19 cellular contexts compared by ENCODE assay signal in the genomic region with DNA sequence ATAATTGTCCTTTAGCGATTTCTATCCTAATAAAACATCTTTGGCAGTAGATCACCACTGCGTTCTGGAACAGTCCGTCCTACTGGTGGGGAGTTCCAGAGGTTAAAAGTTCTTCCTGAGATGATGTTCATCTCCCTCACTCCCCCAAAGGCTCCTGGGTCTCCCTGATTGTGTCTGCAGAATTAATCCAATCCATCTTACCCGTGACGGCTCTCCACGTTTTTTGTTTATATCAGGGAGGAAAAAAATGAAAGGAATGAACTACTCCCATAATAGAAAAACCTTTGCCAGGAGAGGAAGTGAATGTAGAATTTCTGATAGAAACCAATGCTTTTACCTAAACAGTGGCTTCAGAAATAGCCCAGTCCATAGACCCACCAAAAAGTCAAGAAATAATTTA.
"Had no signal": no experiment of that assay in that cellular context is flagged by ENCODE, and none has a peak within 500 bp of the region (broad histone marks: within the 10 kb centered on the region; RNA-seq: fewer than 3 reads in every experiment).

No MANE protein-coding gene starts in this region.

- H3K4me3 ChIP-seq: coronary artery, gastrocnemius medialis, heart right ventricle, right atrium auricular region, stomach, thoracic aorta, transverse colon had no signal

- DNase-seq: effector CD4-positive, alpha-beta T cell; endodermal cell; erythroblast; gastrocnemius medialis; heart right ventricle; hypothalamus; kidney glomerular epithelial cell; mesendoderm; naive thymus-derived CD4-positive, alpha-beta T cell; small intestine; stimulated activated CD4-positive, alpha-beta T cell treated with anti-CD3 and anti-CD28 coated beads, Interleukin-12 subunit alpha, Interleukin-12 subunit beta, amount 100 ng/mL, for 4 hours; stimulated activated naive CD4-positive, alpha-beta T cell; stomach; substantia nigra; transverse colon had no signal

- ATAC-seq: gastrocnemius medialis; heart right ventricle; naive thymus-derived CD4-positive, alpha-beta T cell had no signal

- H3K27ac ChIP-seq: coronary artery, heart right ventricle, neutrophil, right atrium auricular region, thoracic aorta, transverse colon had no signal

- H3K27me3 ChIP-seq: gastrocnemius medialis, heart right ventricle, neutrophil, right atrium auricular region, stomach, transverse colon had no signal

- H3K9me3 ChIP-seq: gastrocnemius medialis, heart right ventricle, neutrophil, right atrium auricular region, stomach, thoracic aorta, transverse colon had no signal

- H3K36me3 ChIP-seq: gastrocnemius medialis, heart right ventricle, neutrophil, right atrium auricular region, stomach, thoracic aorta, transverse colon had no signal
